19 cellular contexts compared by ENCODE assay signal in genomic region chr6:105344971-105345370, GRCh38. TPM values are rescaled to one million over a fixed set of nuclear protein-coding genes. Genes with fewer than 3 reads are reported as not detected.
A peak's percentile ranks its signal among the peaks of the same experiment; 100 is the strongest.
DNase-seq lines count a peak whose midpoint lies in the region; ATAC-seq and TF ChIP-seq lines count a peak whose summit lies in the region.
"Had no signal": no experiment of that assay in that cellular context is flagged by ENCODE, and none has a peak within 500 bp of the region (broad histone marks: within the 10 kb centered on the region; RNA-seq: fewer than 3 reads in every experiment).

No MANE protein-coding gene starts in this region.

- intact Hi-C loops in heart right ventricle (cut with DNase I) (no loop called here), thyroid gland (cut with DNase I) (no loop called here)

- peaks cover 30% of the 10 kb centered on the region for H3K36me3 Mint-ChIP-seq in progenitor cell of endocrine pancreas (ENCODE audit: insufficient read depth)

- ATAC-seq in heart right ventricle, result no peak

- peak overlapping the region; percentile 78 for H3K27ac ChIP-seq in cardiac muscle cell
- peak overlapping the region in 5 of 10 donors; percentile 58 to 77 (median 74) for H3K27ac ChIP-seq in heart right ventricle
- peak overlapping the region; percentile 27 for H3K27ac ChIP-seq in ectodermal cell (ENCODE audit: insufficient read depth, low read depth, low read length, poor library complexity, severe bottlenecking)
- H3K27ac ChIP-seq in thyroid gland, result peak overlapping the region; percentile 14 to 73 (median 51)
- H3K27ac ChIP-seq: BLaER1, RWPE1 had no signal

- H3K4me1 ChIP-seq in cardiac muscle cell (ENCODE audit: low read depth) (peaks cover 18% of the 10 kb centered on the region), heart right ventricle (peaks cover 0 to 16% (median 7%) of the 10 kb centered on the region in 9 donors), ectodermal cell (ENCODE audit: control insufficient read depth, insufficient read depth, low read length) (peaks cover 6% of the 10 kb centered on the region), thyroid gland (peaks cover 16 to 19% of the 10 kb centered on the region in 2 donors)
- H3K4me1 ChIP-seq: BLaER1 had no signal

- H3K9me3 Mint-ChIP-seq in progenitor cell of endocrine pancreas (ENCODE audit: low read depth), result peaks cover 4% of the 10 kb centered on the region
- H3K9me3 Mint-ChIP-seq: CD4-positive, alpha-beta T cell had no signal

- TF ChIP-seq CTCF in cardiac muscle cell (IDR thresholded peaks at IDR 0.05; ENCODE audit: low read depth, low read length) (no peak), heart right ventricle (IDR thresholded peaks at IDR 0.05) (no peak), progenitor cell of endocrine pancreas (IDR thresholded peaks at IDR 0.05; ENCODE audit: unreplicated experiment) (no peak), thyroid gland (IDR thresholded peaks at IDR 0.05) (no peak), GM13976 (IDR thresholded peaks at IDR 0.05; ENCODE audit: borderline replicate concordance, control extremely low read depth, extremely low read depth, insufficient read depth, missing control alignments) (no peak)

- peaks cover 3% of the 10 kb centered on the region for H3K4me1 Mint-ChIP-seq in progenitor cell of endocrine pancreas (ENCODE audit: low read depth)

- H3K9me3 ChIP-seq in cardiac muscle cell (ENCODE audit: low read depth), result no peaks in the 10 kb centered on the region
- peaks cover 0 to 4% (median 0%) of the 10 kb centered on the region in 11 donors for H3K9me3 ChIP-seq in heart right ventricle
- no peaks in the 10 kb centered on the region for H3K9me3 ChIP-seq in ectodermal cell (ENCODE audit: control insufficient read depth, low read length)
- no peaks in the 10 kb centered on the region for H3K9me3 ChIP-seq in thyroid gland

- H3K4me3 ChIP-seq in cardiac muscle cell (no peak overlapping the region), heart right ventricle (no peak overlapping the region), ectodermal cell (ENCODE audit: insufficient read depth, low read depth, low read length) (no peak overlapping the region), thyroid gland (replicated peaks in 1 of 3) (no peak overlapping the region)
- H3K4me3 ChIP-seq: BLaER1, GM23248 had no signal

- 60 to 62% methylated on average over 1 of the region's 1 CpG for WGBS in heart right ventricle, 2 donors
- WGBS in ectodermal cell, 2 experiments, result 91 to 100% methylated on average over 1 of the region's 1 CpG
- 28 to 36% methylated on average over 1 of the region's 1 CpG for WGBS in thyroid gland, 2 donors

- TF ChIP-seq POLR2A in thyroid gland (IDR thresholded peaks at IDR 0.05), result no peak

- no peak for DNase-seq in cardiac muscle cell (ENCODE audit: low read depth in 1 of 2, low spot score in 1 of 2)
- no peak for DNase-seq in heart right ventricle
- DNase-seq in progenitor cell of endocrine pancreas (ENCODE audit: low spot score, unreplicated experiment), result no peak
- DNase-seq in thyroid gland, result no peak
- DNase-seq in ecto neural progenitor cell (ENCODE audit: low spot score), result no peak
- DNase-seq in GM13976 (ENCODE audit: low spot score), result no peak
- no peak for DNase-seq in NCI-H1694 treated with DMSO at 0.1 percent for 48 hours (lab: John Stamatoyannopoulos, UW)
- DNase-seq: CD4-positive, alpha-beta T cell; GM23248; H7; KBM-7; NCI-H1105 treated with DMSO at 0.1 percent for 48 hours; NCI-H146; NCI-H2029; NCI-H526 treated with DMSO at 0.1 percent for 48 hours; SHP77 treated with DMSO at 0.1 percent for 48 hours had no signal

- H3K4me3 Mint-ChIP-seq in progenitor cell of endocrine pancreas (ENCODE audit: low read depth), result no peak overlapping the region
- H3K4me3 Mint-ChIP-seq: CD4-positive, alpha-beta T cell had no signal

- in situ Hi-C loops in GM13976 (cut with MboI; ENCODE audit: low sequenced_read_pairs, unreplicated experiment), result no loop called here

- H3K27me3 ChIP-seq in cardiac muscle cell (no peaks in the 10 kb centered on the region), heart right ventricle (no peaks in the 10 kb centered on the region), ectodermal cell (ENCODE audit: control insufficient read depth, insufficient read depth, low read length, poor library complexity, severe bottlenecking) (no peaks in the 10 kb centered on the region), thyroid gland (no peaks in the 10 kb centered on the region)
- H3K27me3 ChIP-seq: BLaER1 had no signal

- no peaks in the 10 kb centered on the region for H3K27me3 Mint-ChIP-seq in progenitor cell of endocrine pancreas
- H3K27me3 Mint-ChIP-seq: CD4-positive, alpha-beta T cell had no signal

- H3K27ac Mint-ChIP-seq in progenitor cell of endocrine pancreas, result peak overlapping the region; percentile 37
- H3K27ac Mint-ChIP-seq: CD4-positive, alpha-beta T cell had no signal

- peaks cover 5% of the 10 kb centered on the region for H3K36me3 ChIP-seq in cardiac muscle cell
- H3K36me3 ChIP-seq in heart right ventricle, result peaks cover 0 to 30% (median 3%) of the 10 kb centered on the region in 9 donors
- H3K36me3 ChIP-seq in ectodermal cell (ENCODE audit: control insufficient read depth, insufficient read depth, low read length), result no peaks in the 10 kb centered on the region
- H3K36me3 ChIP-seq in thyroid gland, result no peaks in the 10 kb centered on the region

RNA-seq across cellular contexts. Expression of gene PREP, which starts 57.9 kb away (rescaled TPM):
- 28.7 and 34.1 TPM in 2 replicates for total RNA-seq in cardiac muscle cell
- 67.6 and 69.0 TPM in 2 replicates for polyA plus RNA-seq in cardiac muscle cell
- total RNA-seq in heart right ventricle, result 10 to 100 TPM; 23.7 to 37.4 (median 28.9) TPM
- 10 to 100 TPM; 12.3 to 23.5 TPM for polyA plus RNA-seq in heart right ventricle
- 43.1 TPM for polyA plus RNA-seq in ectodermal cell (2013, experiment 1 of 4)
- polyA plus RNA-seq in ectodermal cell (2013, experiment 2 of 4), result 41.8 TPM
- 35.2 TPM for polyA plus RNA-seq in ectodermal cell (2013, experiment 3 of 4)
- polyA plus RNA-seq in ectodermal cell (2013, experiment 4 of 4), result 36.6 TPM
- total RNA-seq in progenitor cell of endocrine pancreas, result 42.8 and 43.3 TPM in 2 replicates
- 10 to 100 TPM; 13.7 to 21.7 (median 16.6) TPM for total RNA-seq in thyroid gland
